Comparison of ENCODE assay signal across 16 cellular contexts in genomic region chr6:116446399-116446798, GRCh38. TPM values are rescaled to one million over a fixed set of nuclear protein-coding genes. Genes with fewer than 3 reads are reported as not detected.
DNase-seq lines count a peak whose midpoint lies in the region; FAIRE-seq and TF ChIP-seq lines count a peak whose summit lies in the region.
"Had no signal": no experiment of that assay in that cellular context is flagged by ENCODE, and none has a peak within 500 bp of the region (broad histone marks: within the 10 kb centered on the region; RNA-seq: fewer than 3 reads in every experiment).

No MANE protein-coding gene starts in this region.

- H3K9me2 ChIP-seq in GM23248 (ENCODE audit: insufficient read depth) (no peaks in the 10 kb centered on the region), Karpas-422 (replicated peaks; ENCODE audit: insufficient read depth, low read length) (no peaks in the 10 kb centered on the region)

- WGBS in GM23248 (ENCODE audit: low coverage in 1 of 2, low lambda C conversion rate in 2 of 2, missing lambda C conversion rate in 2 of 2), 2 experiments: 18 to 24% methylated on average over 1 of the region's 1 CpG
- 14 to 35% (median 21%) methylated on average over 1 of the region's 1 CpG for WGBS in small intestine, 3 donors
- WGBS in neuronal stem cell (ENCODE audit: extremely low coverage in 2 of 2, insufficient read length in 2 of 2, insufficient replicate concordance in 1 of 2), 2 donors: no CpG with 5 or more reads among the region's 1 CpG

- H4K91ac ChIP-seq in neuronal stem cell (ENCODE audit: low read depth, low read length, poor library complexity): no peak overlapping the region

- H2BK120ac ChIP-seq in neuronal stem cell (ENCODE audit: low read depth, low read length): no peak overlapping the region

- H3K4me2 ChIP-seq in GM23248 (ENCODE audit: unreplicated experiment) (no peak overlapping the region), Karpas-422 (ENCODE audit: low read depth, low read length, poor library complexity, severe bottlenecking) (no peak overlapping the region), neuronal stem cell (ENCODE audit: insufficient read depth, low read length, poor library complexity, severe bottlenecking) (no peak overlapping the region)
- H3K4me2 ChIP-seq: neural progenitor cell had no signal

- no peak overlapping the region for H2BK12ac ChIP-seq in neuronal stem cell (ENCODE audit: low read length)

- H4K8ac ChIP-seq in neuronal stem cell (ENCODE audit: low read depth, low read length): no peak overlapping the region

- H2BK15ac ChIP-seq in neuronal stem cell (ENCODE audit: low read length): no peak overlapping the region

- H3K27ac ChIP-seq in GM23248: peak overlapping the region; percentile 84
- H3K27ac ChIP-seq in small intestine (ENCODE audit: low read depth in 1 of 2, low read length in 1 of 2): no peak overlapping the region
- H3K27ac ChIP-seq in Karpas-422 (ENCODE audit: low read length): no peak overlapping the region
- no peak overlapping the region for H3K27ac ChIP-seq in vagina
- no peak overlapping the region for H3K27ac ChIP-seq in neuronal stem cell (replicated peaks; ENCODE audit: low read length)
- H3K27ac ChIP-seq: neural progenitor cell, transverse colon had no signal

- TF ChIP-seq CTCF in vagina (IDR thresholded peaks at IDR 0.05): no peak

- H3K9ac ChIP-seq in GM23248: peak overlapping the region; percentile 43; the same call in 1 of the 2 replicates
- H3K9ac ChIP-seq in Karpas-422 (ENCODE audit: low read length): no peak overlapping the region
- no peak overlapping the region for H3K9ac ChIP-seq in neuronal stem cell (ENCODE audit: low read depth, low read length, poor library complexity)
- H3K9ac ChIP-seq: neural progenitor cell had no signal

- no peak overlapping the region for H3K4ac ChIP-seq in neuronal stem cell (ENCODE audit: low read length)

- no peaks in the 10 kb centered on the region for H3K79me2 ChIP-seq in GM23248 (ENCODE audit: insufficient read depth)
- no peaks in the 10 kb centered on the region for H3K79me2 ChIP-seq in Karpas-422 (ENCODE audit: low read length)

- TF ChIP-seq POLR2A in vagina (IDR thresholded peaks at IDR 0.05): no peak

- no peaks in the 10 kb centered on the region for H3K79me1 ChIP-seq in neuronal stem cell (ENCODE audit: low read depth, low read length)

- H3K4me3 ChIP-seq in GM23248: 0 out of 2 replicates have a peak overlapping the region, but pooled peaks have one; percentile 27
- no peak overlapping the region for H3K4me3 ChIP-seq in small intestine (ENCODE audit: low read depth in 1 of 2, low read length in 2 of 2)
- no peak overlapping the region for H3K4me3 ChIP-seq in Karpas-422 (ENCODE audit: low read length)
- H3K4me3 ChIP-seq in vagina: no peak overlapping the region
- no peak overlapping the region for H3K4me3 ChIP-seq in neuronal stem cell (ENCODE audit: low read length in 2 of 2)
- H3K4me3 ChIP-seq: HAP-1, neural progenitor cell, spleen, transverse colon had no signal

- H3F3A ChIP-seq in GM23248 (ENCODE audit: insufficient read depth): peaks cover 45% of the 10 kb centered on the region

- no peaks in the 10 kb centered on the region for H3K27me3 ChIP-seq in GM23248 (replicated peaks; ENCODE audit: insufficient read depth)
- no peaks in the 10 kb centered on the region for H3K27me3 ChIP-seq in small intestine (ENCODE audit: control insufficient read depth in 2 of 2, insufficient read depth in 2 of 2, low read length in 2 of 2)
- no peaks in the 10 kb centered on the region for H3K27me3 ChIP-seq in Karpas-422 (ENCODE audit: low read length)
- H3K27me3 ChIP-seq in vagina: no peaks in the 10 kb centered on the region
- no peaks in the 10 kb centered on the region for H3K27me3 ChIP-seq in neuronal stem cell (ENCODE audit: control insufficient read depth in 3 of 3, insufficient read depth in 3 of 3, low read depth in 1 of 3, low read length in 3 of 3)
- H3K27me3 ChIP-seq: neural progenitor cell, spleen, transverse colon had no signal

- H2BK5ac ChIP-seq in neuronal stem cell (ENCODE audit: low read length): no peak overlapping the region

- no peak overlapping the region for H3K18ac ChIP-seq in neuronal stem cell (ENCODE audit: low read length)

- H2AFZ ChIP-seq in GM23248: no peak overlapping the region
- H2AFZ ChIP-seq in Karpas-422 (ENCODE audit: low read length): no peak overlapping the region
- no peak overlapping the region for H2AFZ ChIP-seq in neuronal stem cell (ENCODE audit: low read length)
- H2AFZ ChIP-seq: neural progenitor cell had no signal

- peaks cover 43% of the 10 kb centered on the region for H3K4me1 ChIP-seq in GM23248 (ENCODE audit: insufficient read depth)
- H3K4me1 ChIP-seq in small intestine (ENCODE audit: control insufficient read depth in 2 of 2, insufficient read depth in 1 of 2, low read depth in 1 of 2, low read length in 1 of 2): peaks cover 0 to 7% of the 10 kb centered on the region in 2 donors
- no peaks in the 10 kb centered on the region for H3K4me1 ChIP-seq in Karpas-422 (ENCODE audit: low read length)
- peaks cover 6% of the 10 kb centered on the region for H3K4me1 ChIP-seq in vagina
- peaks cover 2 to 15% of the 10 kb centered on the region in 2 donors for H3K4me1 ChIP-seq in neuronal stem cell (ENCODE audit: control insufficient read depth in 2 of 2, insufficient read depth in 1 of 2, low read depth in 1 of 2, low read length in 2 of 2)
- H3K4me1 ChIP-seq: HAP-1 had no signal

- in situ Hi-C loops in GM23248 (cut with MboI): no loop called here

- H3K14ac ChIP-seq in neuronal stem cell (ENCODE audit: low read length): no peak overlapping the region

- H2AK5ac ChIP-seq in neuronal stem cell (ENCODE audit: low read depth, low read length): no peak overlapping the region

- no peak overlapping the region for H3K23ac ChIP-seq in neuronal stem cell (ENCODE audit: low read depth, low read length, poor library complexity)

- no peaks in the 10 kb centered on the region for H4K20me1 ChIP-seq in GM23248 (ENCODE audit: insufficient read depth)
- H4K20me1 ChIP-seq in Karpas-422 (ENCODE audit: insufficient read depth, low read depth, low read length): no peaks in the 10 kb centered on the region

- intact Hi-C loops in vagina (cut with DNase I): no loop called here

- DNase-seq in GM23248 (peak; percentile 65), NOMO-1 treated with dmso at 0.1 percent for 144 hours (lab: John Stamatoyannopoulos, UW; ENCODE audit: unreplicated experiment) (peak; percentile 69), small intestine (peak; percentile 23), Karpas-422 (no peak), vagina (ENCODE audit: extremely low spot score in 2 of 2) (no peak), NCI-H774 (lab: John Stamatoyannopoulos, UW) (no peak), neuronal stem cell (ENCODE audit: low spot score) (no peak)
- DNase-seq: amygdala, DMS 273 treated with DMSO at 0.1 percent for 48 hours, NCI-H2081 treated with DMSO at 0.1 percent for 48 hours, RPMI8226, spleen, transverse colon had no signal

- H3K9me3 ChIP-seq in GM23248 (ENCODE audit: low read depth) (no peaks in the 10 kb centered on the region), small intestine (ENCODE audit: control insufficient read depth, low read depth) (no peaks in the 10 kb centered on the region), Karpas-422 (ENCODE audit: low read length) (no peaks in the 10 kb centered on the region), vagina (no peaks in the 10 kb centered on the region), neuronal stem cell (replicated peaks in 1 of 2; ENCODE audit: control insufficient read depth in 2 of 2, insufficient read depth in 1 of 2, low read depth in 1 of 2, low read length in 2 of 2) (no peaks in the 10 kb centered on the region)
- H3K9me3 ChIP-seq: HAP-1, spleen, transverse colon had no signal

- no peaks in the 10 kb centered on the region for H3K36me3 ChIP-seq in GM23248 (ENCODE audit: low read depth)
- H3K36me3 ChIP-seq in small intestine (ENCODE audit: control insufficient read depth in 2 of 2, insufficient read depth in 2 of 2, low read length in 2 of 2): no peaks in the 10 kb centered on the region
- H3K36me3 ChIP-seq in Karpas-422 (ENCODE audit: insufficient read depth, low read length): no peaks in the 10 kb centered on the region
- no peaks in the 10 kb centered on the region for H3K36me3 ChIP-seq in vagina
- H3K36me3 ChIP-seq in neuronal stem cell (replicated peaks in 1 of 2; ENCODE audit: control insufficient read depth in 2 of 2, insufficient read depth in 2 of 2, low read length in 2 of 2): no peaks in the 10 kb centered on the region
- H3K36me3 ChIP-seq: HAP-1, neural progenitor cell, spleen, transverse colon had no signal

- FAIRE-seq in endometrium (lab: Jason Lieb, UNC): peak; percentile 41
- no peak for FAIRE-seq in small intestine (lab: Jason Lieb, UNC)

RNA-seq across cellular contexts. Expression of gene CALHM6, which starts 14.8 kb away (rescaled TPM):
- not detected in 2 replicates for total RNA-seq in GM23248 (2014; rRNA removed; shearing (Covaris generic))
- 1.6 and 1.7 TPM in 2 replicates for polyA plus RNA-seq in GM23248 (2016; fragmentation: Nextera tagmentation; extraction: Ambion mirVana)
- 10 to 100 TPM in 2 of 3 donors, 1 to 10 TPM in 1; 2.7 to 16.9 (median 11.3) TPM for polyA plus RNA-seq in small intestine
- 0.25 TPM in 1 of 2 replicates, not detected in the other for total RNA-seq in Karpas-422 (2014; rRNA removed; shearing (Covaris generic); ENCODE audit: low replicate concordance)
- not detected for total RNA-seq in vagina
- polyA plus RNA-seq in neuronal stem cell (2013, experiment 1 of 2): 0.46 TPM
- polyA plus RNA-seq in neuronal stem cell (2013, experiment 2 of 2): 0.61 TPM

Comparison
In these comparisons a context has a peak if more than half of its experiments do, and no peak if none do; other contexts are left out.
1. DNase-seq: peak in GM23248 (single experiment), NOMO-1 treated with dmso at 0.1 percent for 144 hours (single experiment) and small intestine (single experiment); none in Karpas-422 (single experiment), vagina (0 of 2), NCI-H774 (single experiment) and neuronal stem cell (single experiment).